ENCODE assay signal across 8 cellular contexts in genomic region chr14:90962505-90962904, GRCh38.
"Had no signal": no experiment of that assay in that cellular context is flagged by ENCODE, and none has a peak within 500 bp of the region (broad histone marks: within the 10 kb centered on the region; RNA-seq: fewer than 3 reads in every experiment).

No MANE protein-coding gene starts in this region.

- H3K27ac ChIP-seq: HL-60, KMS-11 had no signal

- H3K4me3 Mint-ChIP-seq: IgD-negative memory B cell had no signal

- ATAC-seq: HepG2 had no signal

- H3K27ac Mint-ChIP-seq: IgD-negative memory B cell had no signal

- FAIRE-seq: HepG2, HTR-8/SVneo had no signal

- H3K4me2 ChIP-seq: KMS-11 had no signal

- H3K9ac ChIP-seq: KMS-11 had no signal

- DNase-seq: IMR-90, KBM-7, KG1 had no signal

- H3K27me3 Mint-ChIP-seq: IgD-negative memory B cell had no signal
